ENCODE assay signal across 16 cellular contexts in genomic region chr19:46030861-46031550, GRCh38. TPM values are rescaled to one million over a fixed set of nuclear protein-coding genes. Genes with fewer than 3 reads are reported as not detected.
"Had no signal": no experiment of that assay in that cellular context is flagged by ENCODE, and none has a peak within 500 bp of the region (broad histone marks: within the 10 kb centered on the region; RNA-seq: fewer than 3 reads in every experiment).

No MANE protein-coding gene starts in this region.

- H3K27me3 ChIP-seq: ovary had no signal

- H3K9me3 ChIP-seq: ovary, stomach had no signal

- H3K27ac ChIP-seq: ovary, stomach had no signal

- DNase-seq: activated CD4-positive, alpha-beta T cell treated with anti-CD3 and anti-CD28 coated beads for 4 hours; activated CD8-positive, alpha-beta memory T cell treated with anti-CD3 and anti-CD28 coated beads, Interleukin-2, amount 50 U/mL, for 48 hours; activated CD8-positive, alpha-beta T cell treated with anti-CD3 and anti-CD28 coated beads, Interleukin-2, amount 10 ng/mL, durations not matched to agents 7 days and 5 days; activated naive CD4-positive, alpha-beta T cell treated with Interleukin-2 at 50 U/mL for 16 hours; central memory CD4-positive, alpha-beta T cell; cortex of kidney; effector memory CD4-positive, alpha-beta T cell; nephron progenitor cell; ovary; stomach; T-helper 1 cell had no signal

- H3K4me3 ChIP-seq: lung, ovary, stomach had no signal

- H3K36me3 ChIP-seq: ovary, stomach had no signal

- ATAC-seq: activated CD8-positive, alpha-beta T cell treated with anti-CD3 and anti-CD28 coated beads, Interleukin-2, amount 10 ng/mL, durations not matched to agents 7 days and 5 days had no signal

RNA-seq across cellular contexts. Expression of gene PGLYRP1, which starts 8.2 kb away (rescaled TPM):
- total RNA-seq: activated CD8-positive, alpha-beta T cell treated with anti-CD3 and anti-CD28 coated beads, Interleukin-2, amount 10 ng/mL, durations not matched to agents 7 days and 5 days; activated T-helper 1 cell treated with anti-CD3 and anti-CD28 coated beads, Interleukin-12 subunit alpha, Interleukin-12 subunit beta, Interleukin-2, Interleukin-4 antibody, amounts not matched to agents 30 ng/mL and 10 ng/mL and 1 ng/mL, durations not matched to agents 14 hours and 24 hours and 36 hours; epithelial cell of proximal tubule; mucosa of gallbladder; ovary; renal cortical epithelial cell; stomach had no signal
- polyA plus RNA-seq: ovary had no signal

RNA-seq across cellular contexts. Expression of gene IGFL4, which starts 9.8 kb away (rescaled TPM):
- total RNA-seq: activated CD8-positive, alpha-beta T cell treated with anti-CD3 and anti-CD28 coated beads, Interleukin-2, amount 10 ng/mL, durations not matched to agents 7 days and 5 days; activated T-helper 1 cell treated with anti-CD3 and anti-CD28 coated beads, Interleukin-12 subunit alpha, Interleukin-12 subunit beta, Interleukin-2, Interleukin-4 antibody, amounts not matched to agents 30 ng/mL and 10 ng/mL and 1 ng/mL, durations not matched to agents 14 hours and 24 hours and 36 hours; epithelial cell of proximal tubule; lung; mucosa of gallbladder; ovary; renal cortical epithelial cell; stomach had no signal
- polyA plus RNA-seq: lung, ovary had no signal

RNA-seq across cellular contexts. Expression of gene NOVA2, which starts 57.3 kb away (rescaled TPM):
- total RNA-seq: activated CD8-positive, alpha-beta T cell treated with anti-CD3 and anti-CD28 coated beads, Interleukin-2, amount 10 ng/mL, durations not matched to agents 7 days and 5 days; activated T-helper 1 cell treated with anti-CD3 and anti-CD28 coated beads, Interleukin-12 subunit alpha, Interleukin-12 subunit beta, Interleukin-2, Interleukin-4 antibody, amounts not matched to agents 30 ng/mL and 10 ng/mL and 1 ng/mL, durations not matched to agents 14 hours and 24 hours and 36 hours; epithelial cell of proximal tubule had no signal
